ENCODE assay signal across 8 cellular contexts in genomic region chr1:88683516-88683847, GRCh38. TPM values are rescaled to one million over a fixed set of nuclear protein-coding genes. Genes with fewer than 3 reads are reported as not detected.
A peak's percentile ranks its signal among the peaks of the same experiment; 100 is the strongest.
DNase-seq lines count a peak whose midpoint lies in the region; ATAC-seq lines count a peak whose summit lies in the region.

No MANE protein-coding gene starts in this region.

- peak; percentile 46 for DNase-seq in COLO668 (lab: John Stamatoyannopoulos, UW; ENCODE audit: unreplicated experiment)
- DNase-seq in Jurkat, Clone E6-1 (ENCODE audit: low read depth, low spot score), result peak; percentile 9
- DNase-seq in activated CD4-positive, alpha-beta T cell treated with anti-CD3 and anti-CD28 coated beads for 4 hours, result peak; percentile 48 to 51
- DNase-seq in dermis blood vessel endothelial cell, result peak; percentile 67
- peak; percentile 41 for DNase-seq in mucosa of gallbladder (ENCODE audit: low spot score)
- peak; percentile 15 to 17 for DNase-seq in stimulated activated CD8-positive, alpha-beta memory T cell treated with anti-CD3 and anti-CD28 coated beads, Interleukin-7, amount 100 ng/mL, for 4 hours (ENCODE audit: low read depth in 2 of 2)
- no peak for DNase-seq in DMS153 (lab: John Stamatoyannopoulos, UW)

- peak; percentile 22 for ATAC-seq in GM21528 (IDR thresholded peaks at IDR 0.05; ENCODE audit: low FRiP score, unreplicated experiment)

- peak overlapping the region; percentile 87 for H3K4me3 ChIP-seq in Jurkat, Clone E6-1 (ENCODE audit: low read length)

RNA-seq across cellular contexts. Expression of gene PKN2, which starts 0.6 kb away (rescaled TPM):
- 11.7 TPM for polyA plus RNA-seq in Jurkat, Clone E6-1 (2012; ENCODE audit: insufficient read depth, insufficient read length)
- total RNA-seq in dermis blood vessel endothelial cell (29.6 and 45.5 TPM in 2 replicates), mucosa of gallbladder (34.6 TPM)
